7 cellular contexts compared by ENCODE assay signal in genomic region chr4:102438873-102439614, GRCh38.
DNase-seq lines count a peak whose midpoint lies in the region; ATAC-seq and TF ChIP-seq lines count a peak whose summit lies in the region.

No MANE protein-coding gene starts in this region.

- no peak for ATAC-seq in stimulated activated naive B cell treated with anti-CD40 and anti-IgM and Interleukin-4, amounts not matched to agents 10 μg/mL and 1 μg/mL and 100 μg/mL, for 72 hours (replicated peaks)
- ATAC-seq in HG03342 (IDR thresholded peaks at IDR 0.05; ENCODE audit: unreplicated experiment) (no peak), HG03521 (IDR thresholded peaks at IDR 0.05; ENCODE audit: unreplicated experiment) (no peak)

- no peak for TF ChIP-seq CTCF in astrocyte of the spinal cord (IDR thresholded peaks at IDR 0.05; ENCODE audit: low read depth, low read length)

- in situ Hi-C loops in astrocyte of the spinal cord (cut with HindIII; ENCODE audit: low sequenced_read_pairs), result no loop called here

- H3K4me3 ChIP-seq in HUES48 (ENCODE audit: low read depth, low read length), result no peak overlapping the region; the same call in 1 of the 2 replicates
- no peak overlapping the region for H3K4me3 ChIP-seq in astrocyte of the spinal cord (ENCODE audit: low read depth, low read length)

- peak; percentile 82 for DNase-seq in astrocyte of the spinal cord (ENCODE audit: low read depth, low spot score)
- peak; percentile 26 for DNase-seq in inferior parietal cortex (ENCODE audit: extremely low spot score)
- DNase-seq in superior temporal gyrus (ENCODE audit: extremely low spot score), result peak; percentile 46
- DNase-seq in stimulated activated naive B cell treated with anti-CD40 and anti-IgM and Interleukin-4, amounts not matched to agents 10 μg/mL and 1 μg/mL and 100 μg/mL, for 72 hours, result no peak

- H3K27me3 ChIP-seq in HUES48 (ENCODE audit: control insufficient read depth, insufficient read depth, low read length), result no peaks in the 10 kb centered on the region

- H3K4me1 ChIP-seq in HUES48 (ENCODE audit: control insufficient read depth, insufficient read depth, low read length), result peaks cover 17% of the 10 kb centered on the region

- H3K27ac ChIP-seq in HUES48 (ENCODE audit: low read depth, low read length), result peak overlapping the region; percentile 7

- H3K4me3 Mint-ChIP-seq in stimulated activated naive B cell treated with anti-CD40 and anti-IgM and Interleukin-4, amounts not matched to agents 10 μg/mL and 1 μg/mL and 100 μg/mL, for 72 hours, result no peak overlapping the region

- H3K36me3 ChIP-seq in HUES48 (ENCODE audit: control insufficient read depth, insufficient read depth, low read length), result no peaks in the 10 kb centered on the region

- H3K36me3 Mint-ChIP-seq in stimulated activated naive B cell treated with anti-CD40 and anti-IgM and Interleukin-4, amounts not matched to agents 10 μg/mL and 1 μg/mL and 100 μg/mL, for 72 hours, result peaks cover 0 to 1% of the 10 kb centered on the region in 2 donors

- H3K9me3 Mint-ChIP-seq in stimulated activated naive B cell treated with anti-CD40 and anti-IgM and Interleukin-4, amounts not matched to agents 10 μg/mL and 1 μg/mL and 100 μg/mL, for 72 hours, result no peaks in the 10 kb centered on the region

- no peak overlapping the region; the same call in 1 of the 2 replicates for H3K9ac ChIP-seq in HUES48 (ENCODE audit: low read depth, low read length)

- H3K27ac Mint-ChIP-seq in stimulated activated naive B cell treated with anti-CD40 and anti-IgM and Interleukin-4, amounts not matched to agents 10 μg/mL and 1 μg/mL and 100 μg/mL, for 72 hours, result no peak overlapping the region

- H3K27me3 Mint-ChIP-seq in stimulated activated naive B cell treated with anti-CD40 and anti-IgM and Interleukin-4, amounts not matched to agents 10 μg/mL and 1 μg/mL and 100 μg/mL, for 72 hours, result no peaks in the 10 kb centered on the region

- peaks cover 0 to 2% of the 10 kb centered on the region in 2 donors for H3K4me1 Mint-ChIP-seq in stimulated activated naive B cell treated with anti-CD40 and anti-IgM and Interleukin-4, amounts not matched to agents 10 μg/mL and 1 μg/mL and 100 μg/mL, for 72 hours

- H3K9me3 ChIP-seq in HUES48 (ENCODE audit: control insufficient read depth, insufficient read depth, low read length), result no peaks in the 10 kb centered on the region
